In genomic region chr18:35905436-35905835, GRCh38 we compare ENCODE assay signal across 27 cellular contexts.
"Had no signal": no experiment of that assay in that cellular context is flagged by ENCODE, and none has a peak within 500 bp of the region (broad histone marks: within the 10 kb centered on the region; RNA-seq: fewer than 3 reads in every experiment).

No MANE protein-coding gene starts in this region.

- H3K4me1 ChIP-seq: adrenal gland, SJCRH30 had no signal

- H3K27ac ChIP-seq: adrenal gland, SJCRH30, SK-N-MC had no signal

- H3K9me3 ChIP-seq: adrenal gland, SJCRH30 had no signal

- H3K27me3 ChIP-seq: adrenal gland, MG63, SJCRH30 had no signal

- DNase-seq: activated B cell treated with CpG ODN at 0.5 μM for 24 hours; activated CD4-positive, alpha-beta memory T cell treated with anti-CD3 and anti-CD28 coated beads for 36 hours; activated CD4-positive, alpha-beta T cell treated with anti-CD3 and anti-CD28 coated beads for 4 hours; activated CD4-positive, alpha-beta T cell treated with anti-CD3 and anti-CD28 coated beads, Interleukin-2, amount 50 U/mL, for 1 hour; activated CD4-positive, CD25-positive, alpha-beta regulatory T cell treated with anti-CD3 and anti-CD28 coated beads, Interleukin-2, amount 50 U/mL, for 72 hours; activated CD8-positive, alpha-beta memory T cell treated with anti-CD3 and anti-CD28 coated beads, Interleukin-2, amount 50 U/mL, for 4 hours; activated gamma-delta T cell treated with Interleukin-2 at 50 U/mL for 16 hours; activated naive CD4-positive, alpha-beta T cell treated with anti-CD3 and anti-CD28 coated beads for 36 hours; activated T-cell treated with anti-CD3 and anti-CD28 coated beads for 4 hours; activated T-cell treated with anti-CD3 and anti-CD28 coated beads, Interleukin-2, amount 50 U/mL, for 4 hours; adrenal gland; central memory CD4-positive, alpha-beta T cell; MG63; NCI-H1048; NCI-H1105 treated with DMSO at 0.1 percent for 48 hours; NCI-H1436; NCI-H1694; NCI-H1930; NCI-H2081 treated with DMSO at 0.1 percent for 48 hours; NCI-H345; NCI-H524 treated with DMSO at 0.1 percent for 48 hours; SHP77; SJCRH30; T1000 had no signal

- H3K36me3 ChIP-seq: adrenal gland, MG63, SJCRH30 had no signal

- H3K4me3 ChIP-seq: adrenal gland, MG63, SJCRH30, SK-N-MC had no signal

- ATAC-seq: activated naive CD4-positive, alpha-beta T cell treated with anti-CD3 and anti-CD28 coated beads, Interleukin-2, amount 50 U/mL, for 72 hours; activated T-cell treated with anti-CD3 and anti-CD28 coated beads, Interleukin-2, amount 50 U/mL, for 4 hours; Panc1 had no signal
